Comparison of ENCODE assay signal across 8 cellular contexts in the genomic region with DNA sequence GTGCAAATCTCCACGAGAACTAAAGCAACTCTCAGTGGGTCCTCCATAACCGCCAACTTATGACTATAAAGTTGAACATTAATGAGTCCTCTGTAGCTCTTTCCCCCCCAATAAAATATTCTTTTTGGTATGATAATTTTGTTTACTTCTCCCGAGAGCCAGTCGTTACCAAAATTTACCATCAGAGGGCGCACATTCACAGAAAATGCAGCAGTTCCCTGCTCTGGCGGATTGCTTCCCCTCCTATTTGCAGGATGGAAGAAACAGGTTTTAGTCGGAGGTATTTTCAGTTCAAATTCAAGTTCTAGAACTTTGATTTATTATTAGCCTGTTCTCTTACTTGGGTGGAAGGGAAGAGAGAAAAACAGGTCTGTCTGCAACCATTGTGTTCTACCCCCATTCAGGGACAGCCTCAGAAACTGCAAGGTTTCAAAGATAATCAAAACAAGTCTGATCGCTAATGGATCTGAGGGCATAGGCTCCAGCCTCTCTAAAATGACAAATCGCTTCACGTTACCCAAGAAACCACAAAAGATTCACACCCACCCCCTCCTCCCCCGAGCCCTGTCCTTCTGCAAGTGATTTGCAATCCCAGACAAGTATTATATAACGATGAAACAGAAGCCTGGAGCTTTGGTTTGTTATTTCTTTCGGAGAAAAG.
DNase-seq lines count a peak whose midpoint lies in the region; ATAC-seq, FAIRE-seq and TF ChIP-seq lines count a peak whose summit lies in the region.

No MANE protein-coding gene starts in this region.

- H3K4me3 Mint-ChIP-seq in CD4-positive, alpha-beta T cell = no peak overlapping the region
- H3K4me3 Mint-ChIP-seq in GM23338 = peak overlapping the region; percentile 16; the same call in 1 of the 3 replicates
- no peak overlapping the region for H3K4me3 Mint-ChIP-seq in activated CD4-positive, alpha-beta T cell treated with anti-CD3 and anti-CD28 coated beads for 36 hours
- H3K4me3 Mint-ChIP-seq in activated T-helper 17 cell treated with anti-CD3 and anti-CD28 coated beads, Interleukin-2, amount 50 U/mL, for 72 hours = no peak overlapping the region

- no peaks in the 10 kb centered on the region for H4K20me1 ChIP-seq in GM23338 (replicated peaks; ENCODE audit: insufficient read depth)

- no peak overlapping the region for H2AFZ ChIP-seq in GM23338

- H3K27me3 ChIP-seq in CD4-positive, alpha-beta T cell (ENCODE audit: control insufficient read depth, insufficient read depth, low read length) = peaks cover 10% of the 10 kb centered on the region
- no peaks in the 10 kb centered on the region for H3K27me3 ChIP-seq in GM23338 (ENCODE audit: insufficient read depth)
- peaks cover 0 to 10% of the 10 kb centered on the region in 2 donors for H3K27me3 ChIP-seq in right lobe of liver

- no peak overlapping the region for H3K27ac ChIP-seq in CD4-positive, alpha-beta T cell (ENCODE audit: low read depth, low read length)
- H3K27ac ChIP-seq in GM23338 (ENCODE audit: low read depth) (no peak overlapping the region), right lobe of liver (no peak overlapping the region)

- ATAC-seq in CD4-positive, alpha-beta T cell (ENCODE audit: poor library complexity) = no peak
- peak; percentile 73 for ATAC-seq in GM23338
- peak; percentile 39 for ATAC-seq in activated CD4-positive, alpha-beta T cell treated with anti-CD3 and anti-CD28 coated beads for 36 hours
- peak; percentile 73 to 83 (median 79) for ATAC-seq in right lobe of liver
- ATAC-seq in activated T-helper 17 cell treated with anti-CD3 and anti-CD28 coated beads, Interleukin-2, amount 50 U/mL, for 72 hours (replicated peaks) = no peak

- H3K4me2 ChIP-seq in GM23338 = peak overlapping the region; percentile 56

- H3K9me2 ChIP-seq in GM23338 (ENCODE audit: insufficient read depth) = no peaks in the 10 kb centered on the region

- H3K4me1 Mint-ChIP-seq in CD4-positive, alpha-beta T cell (ENCODE audit: low read depth) = peaks cover 6% of the 10 kb centered on the region
- peaks cover 16% of the 10 kb centered on the region; the same call in 2 of the 3 replicates for H3K4me1 Mint-ChIP-seq in GM23338
- H3K4me1 Mint-ChIP-seq in activated CD4-positive, alpha-beta T cell treated with anti-CD3 and anti-CD28 coated beads for 36 hours = peaks cover 2% of the 10 kb centered on the region
- no peaks in the 10 kb centered on the region for H3K4me1 Mint-ChIP-seq in activated T-helper 17 cell treated with anti-CD3 and anti-CD28 coated beads, Interleukin-2, amount 50 U/mL, for 72 hours

- no peak overlapping the region for H3K27ac Mint-ChIP-seq in CD4-positive, alpha-beta T cell
- no peak overlapping the region for H3K27ac Mint-ChIP-seq in GM23338
- no peak overlapping the region for H3K27ac Mint-ChIP-seq in activated CD4-positive, alpha-beta T cell treated with anti-CD3 and anti-CD28 coated beads for 36 hours
- H3K27ac Mint-ChIP-seq in activated T-helper 17 cell treated with anti-CD3 and anti-CD28 coated beads, Interleukin-2, amount 50 U/mL, for 72 hours = no peak overlapping the region

- DNase-seq in CD4-positive, alpha-beta T cell = peak; percentile 18 to 49 (median 36)
- DNase-seq in GM23338 (ENCODE audit: low spot score) = peak; percentile 62
- DNase-seq in NCI-H2227 (lab: John Stamatoyannopoulos, UW; ENCODE audit: unreplicated experiment) = peak; percentile 90
- peak; percentile 68 for DNase-seq in activated CD4-positive, alpha-beta T cell treated with anti-CD3 and anti-CD28 coated beads for 36 hours
- peak in 2 of 3 donors; percentile 23 to 49 for DNase-seq in right lobe of liver
- peak; percentile 21 for DNase-seq in stimulated activated CD8-positive, alpha-beta memory T cell treated with anti-CD3 and anti-CD28 coated beads, Interleukin-15, amount 100 ng/mL, for 24 hours (ENCODE audit: low read depth)

- H3K4me3 ChIP-seq in GM23338 = peak overlapping the region; percentile 33; the same call in 1 of the 2 replicates
- no peak overlapping the region for H3K4me3 ChIP-seq in right lobe of liver

- H3K27me3 Mint-ChIP-seq in CD4-positive, alpha-beta T cell = peaks cover 53% of the 10 kb centered on the region
- H3K27me3 Mint-ChIP-seq in GM23338 (ENCODE audit: insufficient read depth, low read depth, poor library complexity) = no peaks in the 10 kb centered on the region
- peaks cover 18% of the 10 kb centered on the region for H3K27me3 Mint-ChIP-seq in activated CD4-positive, alpha-beta T cell treated with anti-CD3 and anti-CD28 coated beads for 36 hours
- H3K27me3 Mint-ChIP-seq in activated T-helper 17 cell treated with anti-CD3 and anti-CD28 coated beads, Interleukin-2, amount 50 U/mL, for 72 hours = peaks cover 20% of the 10 kb centered on the region

- H3K36me3 Mint-ChIP-seq in CD4-positive, alpha-beta T cell (ENCODE audit: low read depth) = no peaks in the 10 kb centered on the region
- H3K36me3 Mint-ChIP-seq in GM23338 (ENCODE audit: low read depth) = no peaks in the 10 kb centered on the region
- no peaks in the 10 kb centered on the region for H3K36me3 Mint-ChIP-seq in activated CD4-positive, alpha-beta T cell treated with anti-CD3 and anti-CD28 coated beads for 36 hours (ENCODE audit: low read depth)
- no peaks in the 10 kb centered on the region for H3K36me3 Mint-ChIP-seq in activated T-helper 17 cell treated with anti-CD3 and anti-CD28 coated beads, Interleukin-2, amount 50 U/mL, for 72 hours (ENCODE audit: low read depth)

- CTCF ChIA-PET in CD4-positive, alpha-beta T cell (lab: Charles Lee) = interaction anchor here (0.8 to 1.7 kb wide), 8 partner anchors 8 to 1455 kb away, joined by 3 to 5 read pairs (median 4); no protein-coding TSS in a partner anchor
- CTCF ChIA-PET in activated CD4-positive, alpha-beta T cell treated with anti-CD3 and anti-CD28 coated beads for 36 hours (lab: Charles Lee) = interaction anchor here (0.7 to 1.7 kb wide), 12 partner anchors 8 to 1215 kb away, joined by 3 to 6 read pairs (median 4); no protein-coding TSS in a partner anchor

- POLR2A ChIA-PET in CD4-positive, alpha-beta T cell (lab: Charles Lee) = no interaction called here
- POLR2A ChIA-PET in activated CD4-positive, alpha-beta T cell treated with anti-CD3 and anti-CD28 coated beads for 36 hours (lab: Charles Lee) = no interaction called here

- no peaks in the 10 kb centered on the region for H3K79me2 ChIP-seq in GM23338 (replicated peaks; ENCODE audit: insufficient read depth)

- H3K36me3 ChIP-seq in GM23338 (ENCODE audit: insufficient read depth) (no peaks in the 10 kb centered on the region), right lobe of liver (no peaks in the 10 kb centered on the region)

- intact Hi-C loops in CD4-positive, alpha-beta T cell (cut with DNase I, micrococcal nuclease) = loop anchor here (1.0 to 10.0 kb wide), 4 partner anchors 950 to 1454 kb away; no protein-coding TSS in a partner anchor
- intact Hi-C loops in activated CD4-positive, alpha-beta T cell treated with anti-CD3 and anti-CD28 coated beads for 36 hours (cut with DNase I, micrococcal nuclease) = loop anchor here (1.0 to 10.0 kb wide), 7 partner anchors 184 to 1216 kb away; no protein-coding TSS in a partner anchor
- intact Hi-C loops in right lobe of liver (cut with DNase I) = no loop called here

- FAIRE-seq in colon (lab: Jason Lieb, UNC) = peak; percentile 91

- peaks cover 3% of the 10 kb centered on the region; the same call in 1 of the 2 replicates for H3K4me1 ChIP-seq in GM23338 (ENCODE audit: insufficient read depth)
- H3K4me1 ChIP-seq in right lobe of liver = no peaks in the 10 kb centered on the region

- no peaks in the 10 kb centered on the region for H3F3A ChIP-seq in GM23338 (replicated peaks; ENCODE audit: low read depth)

- H3K9me3 Mint-ChIP-seq in CD4-positive, alpha-beta T cell = no peaks in the 10 kb centered on the region
- no peaks in the 10 kb centered on the region for H3K9me3 Mint-ChIP-seq in GM23338
- no peaks in the 10 kb centered on the region for H3K9me3 Mint-ChIP-seq in activated CD4-positive, alpha-beta T cell treated with anti-CD3 and anti-CD28 coated beads for 36 hours (ENCODE audit: low read depth)
- no peaks in the 10 kb centered on the region for H3K9me3 Mint-ChIP-seq in activated T-helper 17 cell treated with anti-CD3 and anti-CD28 coated beads, Interleukin-2, amount 50 U/mL, for 72 hours

- no peak for TF ChIP-seq POLR2A in right lobe of liver (IDR thresholded peaks at IDR 0.05)

- TF ChIP-seq CTCF in CD4-positive, alpha-beta T cell (IDR thresholded peaks at IDR 0.05) = peak; percentile 59
- TF ChIP-seq CTCF in GM23338 (conservative IDR thresholded peaks at IDR 0.05; ENCODE audit: low read depth in 2 of 2) = peak; percentile 73 to 76
- peak; percentile 72 to 83 (median 82) for TF ChIP-seq CTCF in right lobe of liver (IDR thresholded peaks at IDR 0.05)

- no peaks in the 10 kb centered on the region for H3K9me3 ChIP-seq in CD4-positive, alpha-beta T cell (ENCODE audit: control insufficient read depth, low read length)
- H3K9me3 ChIP-seq in right lobe of liver = no peaks in the 10 kb centered on the region

- WGBS in right lobe of liver (ENCODE audit: insufficient coverage, low coverage, low lambda C conversion rate, missing lambda C conversion rate) = 6% methylated on average over 13 of the region's 13 CpGs

TF ChIP-seq in GM23338, 12 proteins besides CTCF, POLR2A, EP300 and RAD21 (continues in another document):
- TF ChIP-seq CREB1 (CRISPR knock-in tag; IDR thresholded peaks at IDR 0.05; ENCODE audit: low read depth) = no peak
- no peak for TF ChIP-seq EZH2phosphoT487 (IDR thresholded peaks at IDR 0.05; ENCODE audit: unreplicated experiment)
- TF ChIP-seq ZNF331 (CRISPR knock-in tag; IDR thresholded peaks at IDR 0.05; ENCODE audit: low read depth) = no peak
- TF ChIP-seq POLR2AphosphoS5 (IDR thresholded peaks at IDR 0.05; ENCODE audit: low read depth) = no peak
- TF ChIP-seq STAT1 (IDR thresholded peaks at IDR 0.05; ENCODE audit: unreplicated experiment) = no peak
- TF ChIP-seq JUNB (IDR thresholded peaks at IDR 0.05; ENCODE audit: unreplicated experiment) = no peak

Comparison
In these comparisons a context has a peak if more than half of its experiments do, and no peak if none do; other contexts are left out.
1. ATAC-seq: peak in GM23338 (single experiment), activated CD4-positive, alpha-beta T cell treated with anti-CD3 and anti-CD28 coated beads for 36 hours (single experiment) and right lobe of liver (4 of 4); none in CD4-positive, alpha-beta T cell (single experiment) and activated T-helper 17 cell treated with anti-CD3 and anti-CD28 coated beads, Interleukin-2, amount 50 U/mL, for 72 hours (single experiment).
2. DNase-seq: peak in every context shown above with its lines; median percentile 90 in NCI-H2227; 68 in activated CD4-positive, alpha-beta T cell treated with anti-CD3 and anti-CD28 coated beads for 36 hours; 62 in GM23338; 36 in CD4-positive, alpha-beta T cell; 36 in right lobe of liver; 21 in stimulated activated CD8-positive, alpha-beta memory T cell treated with anti-CD3 and anti-CD28 coated beads, Interleukin-15, amount 100 ng/mL, for 24 hours.
3. intact Hi-C loops: an anchor here in CD4-positive, alpha-beta T cell (1.0 to 10.0 kb wide) and activated CD4-positive, alpha-beta T cell treated with anti-CD3 and anti-CD28 coated beads for 36 hours (1.0 to 10.0 kb wide); none called in right lobe of liver.
4. Peak in every context shown above with its lines, with median percentiles within 50 percentile points of each other: CTCF ChIP-seq.